In the genomic region with DNA sequence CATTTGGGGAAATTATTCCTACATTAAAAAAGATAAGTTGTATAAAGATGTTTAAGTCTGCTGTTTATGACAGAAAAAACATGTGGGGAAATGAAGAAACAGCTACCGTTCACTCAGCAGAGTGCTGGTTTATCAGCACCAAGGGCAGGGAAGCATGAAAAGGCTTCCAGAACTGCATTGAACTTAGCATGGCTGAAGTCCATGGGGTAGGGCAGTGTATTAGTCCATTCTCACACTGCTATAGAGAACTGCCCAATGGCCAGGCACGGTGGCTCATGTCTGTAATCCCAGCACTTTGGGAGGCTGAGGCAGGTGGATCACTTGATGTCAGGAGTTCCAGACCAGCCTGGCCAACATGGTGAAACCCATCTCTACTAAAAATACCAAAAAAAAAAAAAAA, we compare ENCODE assay signal across 3 cellular contexts. TPM values are rescaled to one million over a fixed set of nuclear protein-coding genes. Genes with fewer than 3 reads are reported as not detected.
"Had no signal": no experiment of that assay in that cellular context is flagged by ENCODE, and none has a peak within 500 bp of the region (broad histone marks: within the 10 kb centered on the region; RNA-seq: fewer than 3 reads in every experiment).

No MANE protein-coding gene starts in this region.

RNA-seq across cellular contexts. Expression of a gene that starts 51.4 kb away (rescaled TPM):
- total RNA-seq: H4 had no signal
- polyA plus RNA-seq: GM23248, GM23338 had no signal
